In the genomic region with DNA sequence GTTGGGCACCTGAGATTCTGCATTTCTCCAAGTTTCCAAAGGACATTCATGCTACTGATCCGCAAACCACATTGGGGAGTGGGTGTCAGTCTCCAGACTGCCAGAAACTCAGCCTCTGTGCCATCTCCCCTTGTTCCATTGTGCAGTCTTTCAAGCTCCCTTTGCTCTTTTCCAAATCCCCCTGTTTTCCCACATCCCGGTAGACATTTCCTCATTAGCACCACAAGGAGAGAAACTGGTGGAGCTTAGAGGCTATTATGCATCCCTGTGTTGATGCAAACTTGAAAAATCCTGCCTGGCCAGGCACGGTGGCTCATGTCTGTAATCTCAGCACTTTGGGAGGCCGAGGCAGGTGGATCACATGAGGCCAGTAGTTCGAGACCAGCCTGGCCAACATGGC, we compare ENCODE assay signal across 1 cellular context.
TF ChIP-seq lines count a peak whose summit lies in the region.

No MANE protein-coding gene starts in this region.

TF ChIP-seq in GM23338, 12 proteins besides CTCF, POLR2A, EP300 and RAD21 (continued from another document):
- TF ChIP-seq, protein P1, sequence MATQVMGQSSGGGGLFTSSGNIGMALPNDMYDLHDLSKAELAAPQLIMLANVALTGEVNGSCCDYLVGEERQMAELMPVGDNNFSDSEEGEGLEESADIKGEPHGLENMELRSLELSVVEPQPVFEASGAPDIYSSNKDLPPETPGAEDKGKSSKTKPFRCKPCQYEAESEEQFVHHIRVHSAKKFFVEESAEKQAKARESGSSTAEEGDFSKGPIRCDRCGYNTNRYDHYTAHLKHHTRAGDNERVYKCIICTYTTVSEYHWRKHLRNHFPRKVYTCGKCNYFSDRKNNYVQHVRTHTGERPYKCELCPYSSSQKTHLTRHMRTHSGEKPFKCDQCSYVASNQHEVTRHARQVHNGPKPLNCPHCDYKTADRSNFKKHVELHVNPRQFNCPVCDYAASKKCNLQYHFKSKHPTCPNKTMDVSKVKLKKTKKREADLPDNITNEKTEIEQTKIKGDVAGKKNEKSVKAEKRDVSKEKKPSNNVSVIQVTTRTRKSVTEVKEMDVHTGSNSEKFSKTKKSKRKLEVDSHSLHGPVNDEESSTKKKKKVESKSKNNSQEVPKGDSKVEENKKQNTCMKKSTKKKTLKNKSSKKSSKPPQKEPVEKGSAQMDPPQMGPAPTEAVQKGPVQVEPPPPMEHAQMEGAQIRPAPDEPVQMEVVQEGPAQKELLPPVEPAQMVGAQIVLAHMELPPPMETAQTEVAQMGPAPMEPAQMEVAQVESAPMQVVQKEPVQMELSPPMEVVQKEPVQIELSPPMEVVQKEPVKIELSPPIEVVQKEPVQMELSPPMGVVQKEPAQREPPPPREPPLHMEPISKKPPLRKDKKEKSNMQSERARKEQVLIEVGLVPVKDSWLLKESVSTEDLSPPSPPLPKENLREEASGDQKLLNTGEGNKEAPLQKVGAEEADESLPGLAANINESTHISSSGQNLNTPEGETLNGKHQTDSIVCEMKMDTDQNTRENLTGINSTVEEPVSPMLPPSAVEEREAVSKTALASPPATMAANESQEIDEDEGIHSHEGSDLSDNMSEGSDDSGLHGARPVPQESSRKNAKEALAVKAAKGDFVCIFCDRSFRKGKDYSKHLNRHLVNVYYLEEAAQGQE (IDR thresholded peaks at IDR 0.05; ENCODE audit: unreplicated experiment) = no peak
- no peak for TF ChIP-seq STAT1 (IDR thresholded peaks at IDR 0.05; ENCODE audit: unreplicated experiment)
- TF ChIP-seq JUNB (IDR thresholded peaks at IDR 0.05; ENCODE audit: unreplicated experiment) = no peak
- TF ChIP-seq EZH2 (IDR thresholded peaks at IDR 0.05; ENCODE audit: low read depth, unreplicated experiment) = no peak
- TF ChIP-seq CREB1 (CRISPR knock-in tag; IDR thresholded peaks at IDR 0.05; ENCODE audit: low read depth) = no peak
- TF ChIP-seq ZNF331 (CRISPR knock-in tag; IDR thresholded peaks at IDR 0.05; ENCODE audit: low read depth) = no peak
